Comparison of ENCODE assay signal across 8 cellular contexts in the genomic region with DNA sequence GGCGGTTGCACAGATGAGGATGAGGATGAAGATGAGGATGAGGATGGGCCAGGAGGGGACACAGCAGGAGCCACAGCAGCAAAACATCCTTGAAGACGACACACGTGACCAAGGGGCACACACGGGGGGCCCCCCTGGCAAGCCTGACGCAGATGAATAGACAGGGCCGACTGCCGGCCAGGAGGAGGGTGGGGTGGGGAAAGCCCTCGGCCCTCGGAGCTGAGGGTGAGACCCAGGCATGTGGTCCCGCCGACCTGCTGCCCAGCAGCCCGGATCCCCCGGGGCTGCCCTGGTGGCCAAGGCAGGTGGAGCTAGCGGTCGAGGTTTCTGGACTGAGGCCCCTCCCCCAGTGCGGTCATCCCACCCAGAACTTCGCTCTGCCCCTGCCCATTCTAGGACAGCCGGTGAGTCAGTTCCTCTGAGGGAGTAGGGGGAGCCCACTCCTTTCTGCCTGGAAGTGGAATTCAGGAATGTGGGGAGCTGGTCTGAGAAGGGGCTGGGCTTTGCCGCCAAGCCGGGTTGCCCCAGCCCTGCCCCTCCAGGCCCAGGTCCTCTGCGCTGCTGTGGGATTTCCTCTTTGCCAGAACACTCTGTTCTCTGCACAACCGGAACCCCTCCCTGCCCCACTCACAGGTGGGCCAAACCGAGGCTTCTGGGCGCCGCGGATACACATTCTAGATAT. TPM values are rescaled to one million over a fixed set of nuclear protein-coding genes. Genes with fewer than 3 reads are reported as not detected.
DNase-seq lines count a peak whose midpoint lies in the region; ATAC-seq and TF ChIP-seq lines count a peak whose summit lies in the region.

No MANE protein-coding gene starts in this region.

- H3K9me3 ChIP-seq in left ventricle myocardium inferior (replicated peaks) = no peaks in the 10 kb centered on the region
- no peaks in the 10 kb centered on the region for H3K9me3 ChIP-seq in spleen

- H3K36me3 ChIP-seq in left ventricle myocardium inferior = no peaks in the 10 kb centered on the region
- no peaks in the 10 kb centered on the region for H3K36me3 ChIP-seq in spleen

- peak; percentile 48 for TF ChIP-seq CTCF in left ventricle myocardium inferior (IDR thresholded peaks at IDR 0.05; ENCODE audit: borderline replicate concordance)
- TF ChIP-seq CTCF in spleen (IDR thresholded peaks at IDR 0.05 in 8 of 11, conservative IDR thresholded peaks at IDR 0.05 in 3 of 11) = peak in 8 of 11 experiments; percentile 6 to 49 (median 38)

- H3K4me3 ChIP-seq in left ventricle myocardium inferior = peak overlapping the region; percentile 54
- peak overlapping the region in 7 of 8 donors; percentile 22 to 66 (median 37) for H3K4me3 ChIP-seq in spleen

- no peaks in the 10 kb centered on the region for H3K36me3 Mint-ChIP-seq in activated naive CD4-positive, alpha-beta T cell treated with anti-CD3 and anti-CD28 coated beads for 36 hours (ENCODE audit: low read depth)

- H3K27ac ChIP-seq in left ventricle myocardium inferior (replicated peaks) (peak overlapping the region; percentile 98), spleen (peak overlapping the region; percentile 80 to 99 (median 92))

- no peak overlapping the region for H3K27ac Mint-ChIP-seq in activated naive CD4-positive, alpha-beta T cell treated with anti-CD3 and anti-CD28 coated beads for 36 hours

- H3K9me3 Mint-ChIP-seq in activated naive CD4-positive, alpha-beta T cell treated with anti-CD3 and anti-CD28 coated beads for 36 hours = no peaks in the 10 kb centered on the region

- H3K4me1 ChIP-seq in left ventricle myocardium inferior (peaks cover 87% of the 10 kb centered on the region), spleen (peaks cover 39 to 95% (median 71%) of the 10 kb centered on the region in 6 donors)

- peak; percentile 54 for ATAC-seq in GM18909 (IDR thresholded peaks at IDR 0.05; ENCODE audit: poor library complexity, unreplicated experiment)
- ATAC-seq in HG03039 (IDR thresholded peaks at IDR 0.05; ENCODE audit: unreplicated experiment) = no peak

- no peaks in the 10 kb centered on the region for H3K27me3 ChIP-seq in left ventricle myocardium inferior (ENCODE audit: low read depth)
- peaks cover 0 to 20% (median 0%) of the 10 kb centered on the region in 7 donors for H3K27me3 ChIP-seq in spleen (replicated peaks in 1 of 7)

- no peaks in the 10 kb centered on the region for H3K27me3 Mint-ChIP-seq in activated naive CD4-positive, alpha-beta T cell treated with anti-CD3 and anti-CD28 coated beads for 36 hours (ENCODE audit: low read depth)

- CTCF ChIA-PET in activated naive CD4-positive, alpha-beta T cell treated with anti-CD3 and anti-CD28 coated beads for 36 hours (lab: Charles Lee) = interaction anchor here (0.7 to 2.0 kb wide), 7 partner anchors 13 to 153 kb away, joined by 3 to 9 read pairs (median 5); a partner anchor contains a TSS

- DNase-seq in HK-2 (ENCODE audit: unreplicated experiment) (peak; percentile 82), left ventricle myocardium inferior (peak; percentile 73), spleen (peak; percentile 95), DMS153 (lab: John Stamatoyannopoulos, UW) (no peak), MV-4-11 (lab: John Stamatoyannopoulos, UW) (no peak)
- DNase-seq in activated naive CD4-positive, alpha-beta T cell treated with anti-CD3 and anti-CD28 coated beads for 36 hours = peak; percentile 59

- 11 to 15% (median 14%) methylated on average over 21 to 26 of the region's 26 CpGs for WGBS in spleen, 5 donors

- intact Hi-C loops in activated naive CD4-positive, alpha-beta T cell treated with anti-CD3 and anti-CD28 coated beads for 36 hours (cut with micrococcal nuclease) = no loop called here
- intact Hi-C loops in left ventricle myocardium inferior (cut with micrococcal nuclease) (loop anchor here (10.0 kb wide), 1 partner anchor 147 kb away; no protein-coding TSS in a partner anchor), spleen (cut with DNase I; ENCODE audit: low total_unique reads) (no loop called here)

- H3K4me3 Mint-ChIP-seq in activated naive CD4-positive, alpha-beta T cell treated with anti-CD3 and anti-CD28 coated beads for 36 hours = no peak overlapping the region

- TF ChIP-seq POLR2A in spleen (IDR thresholded peaks at IDR 0.05) = no peak

- peaks cover 30% of the 10 kb centered on the region for H3K4me1 Mint-ChIP-seq in activated naive CD4-positive, alpha-beta T cell treated with anti-CD3 and anti-CD28 coated beads for 36 hours (ENCODE audit: low read depth)

RNA-seq across cellular contexts. Expression of a gene that starts 9.9 kb away (rescaled TPM):
- total RNA-seq in activated naive CD4-positive, alpha-beta T cell treated with anti-CD3 and anti-CD28 coated beads for 36 hours = not detected
- 24.1 TPM for total RNA-seq in left ventricle myocardium inferior
- 10 to 100 TPM in 3 of 7 donors, 1 to 10 TPM in 4; 5.0 to 21.0 (median 9.9) TPM for total RNA-seq in spleen
- 1 to 10 TPM; 3.5 to 5.8 (median 5.5) TPM for polyA plus RNA-seq in spleen

RNA-seq across cellular contexts. Expression of a gene that starts 12.3 kb away (rescaled TPM):
- not detected for total RNA-seq in activated naive CD4-positive, alpha-beta T cell treated with anti-CD3 and anti-CD28 coated beads for 36 hours
- 3.9 TPM for total RNA-seq in left ventricle myocardium inferior
- total RNA-seq in spleen = 10 to 100 TPM in 2 of 7 donors, 1 to 10 TPM in 5; 3.5 to 18.8 (median 9.2) TPM
- 10 to 100 TPM; 28.9 to 54.1 (median 29.6) TPM for polyA plus RNA-seq in spleen

RNA-seq across cellular contexts. Expression of a gene that starts 26.3 kb away (rescaled TPM):
- total RNA-seq in activated naive CD4-positive, alpha-beta T cell treated with anti-CD3 and anti-CD28 coated beads for 36 hours = 10 to 100 TPM; 13.3 to 13.4 TPM
- total RNA-seq in left ventricle myocardium inferior (13.8 TPM), spleen (100 to 1,000 TPM in 4 of 7 donors, 10 to 100 TPM in 3; 95.1 to 147 (median 114) TPM)
- polyA plus RNA-seq in spleen = 10 to 100 TPM; 31.4 to 72.7 (median 53.3) TPM

RNA-seq across cellular contexts. Expression of a gene that starts 58.1 kb away (rescaled TPM):
- not detected for total RNA-seq in activated naive CD4-positive, alpha-beta T cell treated with anti-CD3 and anti-CD28 coated beads for 36 hours
- total RNA-seq in left ventricle myocardium inferior (4.3 TPM), spleen (10 to 100 TPM in 3 of 7 donors, 1 to 10 TPM in 4; 8.1 to 15.7 (median 9.8) TPM)
- polyA plus RNA-seq in spleen = 1 to 10 TPM; 1.1 to 4.8 (median 1.3) TPM

Comparison
In these comparisons a context has a peak if more than half of its experiments do, and no peak if none do; other contexts are left out.
1. DNase-seq: peak in HK-2 (single experiment), activated naive CD4-positive, alpha-beta T cell treated with anti-CD3 and anti-CD28 coated beads for 36 hours (single experiment), left ventricle myocardium inferior (single experiment) and spleen (single experiment); none in DMS153 (single experiment) and MV-4-11 (single experiment).
2. RNA of a gene that starts 9.9 kb away (total RNA-seq): 24.1 TPM in left ventricle myocardium inferior (single experiment) and 5.0 to 21.0 TPM in spleen; not detected in activated naive CD4-positive, alpha-beta T cell treated with anti-CD3 and anti-CD28 coated beads for 36 hours; every median in the first group is over 4 times any median in the second.